ENCODE assay signal across 9 cellular contexts in the genomic region with DNA sequence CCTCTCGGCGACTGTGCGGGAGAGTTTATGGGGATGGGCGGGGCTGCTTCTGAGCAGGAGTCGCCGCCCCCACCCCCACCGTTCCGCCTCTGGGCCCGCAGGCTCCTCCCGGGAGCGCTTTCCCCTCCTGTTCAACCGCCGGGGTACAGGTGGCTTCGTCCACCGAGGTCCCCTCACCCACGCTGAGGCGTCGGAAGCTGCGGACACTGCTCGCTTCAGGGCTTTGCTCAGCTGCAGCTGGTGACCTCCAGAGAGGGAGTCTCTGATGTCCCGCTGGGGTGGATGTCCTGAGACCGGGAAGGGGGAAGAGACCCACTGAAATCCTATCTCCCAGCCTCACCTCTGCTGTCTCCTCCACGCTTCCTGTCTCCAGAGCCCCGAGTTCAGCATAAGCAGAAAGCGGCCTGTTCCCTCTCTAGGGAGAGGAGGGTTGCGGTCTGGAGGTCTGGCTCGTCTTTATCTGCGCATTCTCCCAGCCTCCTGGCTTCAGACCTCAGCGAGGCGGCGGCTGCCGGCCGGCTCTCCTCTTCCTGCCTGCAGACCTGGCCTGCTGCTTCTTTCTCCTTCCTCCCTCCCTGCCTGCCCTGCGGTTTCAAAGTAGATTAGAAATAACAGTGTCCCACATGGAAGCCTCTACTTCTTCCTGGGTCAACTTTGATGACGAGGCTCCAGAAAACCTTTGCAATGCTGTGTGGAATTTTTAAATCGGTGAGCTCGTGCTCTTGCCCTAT. TPM values are rescaled to one million over a fixed set of nuclear protein-coding genes. Genes with fewer than 3 reads are reported as not detected.
A peak's percentile ranks its signal among the peaks of the same experiment; 100 is the strongest.
DNase-seq lines count a peak whose midpoint lies in the region; ATAC-seq and TF ChIP-seq lines count a peak whose summit lies in the region.
"Had no signal": no experiment of that assay in that cellular context is flagged by ENCODE, and none has a peak within 500 bp of the region (broad histone marks: within the 10 kb centered on the region; RNA-seq: fewer than 3 reads in every experiment).

No MANE protein-coding gene starts in this region.

- H3K4me1 Mint-ChIP-seq in activated naive CD8-positive, alpha-beta T cell (ENCODE audit: low read depth), result peaks cover 17% of the 10 kb centered on the region
- H3K4me1 Mint-ChIP-seq in activated T-helper 2 cell treated with anti-CD3 and anti-CD28 coated beads, Interferon-gamma antibody, Interleukin-2, Interleukin-4, amounts not matched to agents 10 μg/mL and 5 μg/mL and 100 μg/mL, durations not matched to agents 14 hours and 24 hours and 36 hours (ENCODE audit: low read depth), result peaks cover 8% of the 10 kb centered on the region

- DNase-seq in AG10803 (ENCODE audit: low read depth) (peak; percentile 17), H7 (peak; percentile 15), left lobe of liver (ENCODE audit: low spot score) (peak; percentile 56), CD1c-positive myeloid dendritic cell (ENCODE audit: extremely low spot score) (no peak), activated gamma-delta T cell treated with Interleukin-2 at 50 U/mL for 16 hours (no peak)
- DNase-seq in activated T-helper 2 cell treated with anti-CD3 and anti-CD28 coated beads, Interferon-gamma antibody, Interleukin-2, Interleukin-4, amounts not matched to agents 10 μg/mL and 5 μg/mL and 100 μg/mL, durations not matched to agents 14 hours and 24 hours and 36 hours (ENCODE audit: low spot score), result no peak
- DNase-seq: activated CD8-positive, alpha-beta memory T cell treated with anti-CD3 and anti-CD28 coated beads, Interleukin-2, amount 10 ng/mL, durations not matched to agents 7 days and 5 days had no signal

- peak; percentile 5 for ATAC-seq in left lobe of liver
- no peak for ATAC-seq in HG02759 (IDR thresholded peaks at IDR 0.05; ENCODE audit: unreplicated experiment)
- ATAC-seq: activated CD8-positive, alpha-beta memory T cell treated with anti-CD3 and anti-CD28 coated beads, Interleukin-2, amount 10 ng/mL, durations not matched to agents 7 days and 5 days had no signal

- intact Hi-C loops in activated T-helper 2 cell treated with anti-CD3 and anti-CD28 coated beads, Interferon-gamma antibody, Interleukin-2, Interleukin-4, amounts not matched to agents 10 μg/mL and 5 μg/mL and 100 μg/mL, durations not matched to agents 14 hours and 24 hours and 36 hours (cut with micrococcal nuclease), result loop anchor here (10.0 kb wide), 1 partner anchor 744 kb away; a partner anchor contains a TSS

- peak overlapping the region; percentile 34 for H3K27ac Mint-ChIP-seq in activated naive CD8-positive, alpha-beta T cell
- no peak overlapping the region for H3K27ac Mint-ChIP-seq in activated T-helper 2 cell treated with anti-CD3 and anti-CD28 coated beads, Interferon-gamma antibody, Interleukin-2, Interleukin-4, amounts not matched to agents 10 μg/mL and 5 μg/mL and 100 μg/mL, durations not matched to agents 14 hours and 24 hours and 36 hours

- no peak for TF ChIP-seq CTCF in AG10803 (conservative IDR thresholded peaks at IDR 0.05; ENCODE audit: low read length)

- no peaks in the 10 kb centered on the region for H3K9me3 Mint-ChIP-seq in activated naive CD8-positive, alpha-beta T cell (ENCODE audit: low read depth)
- no peaks in the 10 kb centered on the region for H3K9me3 Mint-ChIP-seq in activated T-helper 2 cell treated with anti-CD3 and anti-CD28 coated beads, Interferon-gamma antibody, Interleukin-2, Interleukin-4, amounts not matched to agents 10 μg/mL and 5 μg/mL and 100 μg/mL, durations not matched to agents 14 hours and 24 hours and 36 hours

- peak overlapping the region; percentile 73 for H3K4me3 Mint-ChIP-seq in activated naive CD8-positive, alpha-beta T cell
- no peak overlapping the region for H3K4me3 Mint-ChIP-seq in activated T-helper 2 cell treated with anti-CD3 and anti-CD28 coated beads, Interferon-gamma antibody, Interleukin-2, Interleukin-4, amounts not matched to agents 10 μg/mL and 5 μg/mL and 100 μg/mL, durations not matched to agents 14 hours and 24 hours and 36 hours (ENCODE audit: low read depth)

- H3K27me3 ChIP-seq in H7 (ENCODE audit: control insufficient read depth, insufficient read depth, low read length), result no peaks in the 10 kb centered on the region

- H3K4me3 ChIP-seq in AG10803 (ENCODE audit: low read length), result peak overlapping the region; percentile 41
- no peak overlapping the region for H3K4me3 ChIP-seq in H7 (ENCODE audit: insufficient read depth, low read depth, low read length)

- no peaks in the 10 kb centered on the region for H3K36me3 ChIP-seq in H7 (replicated peaks; ENCODE audit: control insufficient read depth, insufficient read depth, low read length)

- H3K27me3 Mint-ChIP-seq in activated naive CD8-positive, alpha-beta T cell, result peaks cover 16% of the 10 kb centered on the region
- H3K27me3 Mint-ChIP-seq in activated T-helper 2 cell treated with anti-CD3 and anti-CD28 coated beads, Interferon-gamma antibody, Interleukin-2, Interleukin-4, amounts not matched to agents 10 μg/mL and 5 μg/mL and 100 μg/mL, durations not matched to agents 14 hours and 24 hours and 36 hours (ENCODE audit: low read depth), result peaks cover 48% of the 10 kb centered on the region

- H3K36me3 Mint-ChIP-seq in activated naive CD8-positive, alpha-beta T cell, result peaks cover 6% of the 10 kb centered on the region
- H3K36me3 Mint-ChIP-seq in activated T-helper 2 cell treated with anti-CD3 and anti-CD28 coated beads, Interferon-gamma antibody, Interleukin-2, Interleukin-4, amounts not matched to agents 10 μg/mL and 5 μg/mL and 100 μg/mL, durations not matched to agents 14 hours and 24 hours and 36 hours (ENCODE audit: low read depth), result no peaks in the 10 kb centered on the region
- H3K36me3 Mint-ChIP-seq: activated CD8-positive, alpha-beta memory T cell treated with anti-CD3 and anti-CD28 coated beads, Interleukin-2, amount 10 ng/mL, durations not matched to agents 7 days and 5 days had no signal

RNA-seq across cellular contexts. Expression of a gene that starts 1.8 kb away (rescaled TPM):
- total RNA-seq in H7 (2014; rRNA removed; shearing (Covaris generic)), result 0.90 and 1.2 TPM in 2 replicates
- total RNA-seq in left lobe of liver, result 3,844 TPM
- 0.16 TPM in 1 of 2 replicates, not detected in the other for total RNA-seq in activated T-helper 2 cell treated with anti-CD3 and anti-CD28 coated beads, Interferon-gamma antibody, Interleukin-2, Interleukin-4, amounts not matched to agents 10 μg/mL and 5 μg/mL and 100 μg/mL, durations not matched to agents 14 hours and 24 hours and 36 hours

RNA-seq across cellular contexts. Expression of a gene that starts 36.4 kb away (rescaled TPM):
- not detected in 2 replicates for total RNA-seq in H7 (2014; rRNA removed; shearing (Covaris generic))
- total RNA-seq in left lobe of liver, result 2.4 TPM
- 0.23 and 0.62 TPM in 2 replicates for total RNA-seq in activated T-helper 2 cell treated with anti-CD3 and anti-CD28 coated beads, Interferon-gamma antibody, Interleukin-2, Interleukin-4, amounts not matched to agents 10 μg/mL and 5 μg/mL and 100 μg/mL, durations not matched to agents 14 hours and 24 hours and 36 hours

Comparison
In these comparisons a context has a peak if more than half of its experiments do, and no peak if none do; other contexts are left out.
1. DNase-seq: peak in AG10803 (single experiment), H7 (single experiment) and left lobe of liver (single experiment); none in CD1c-positive myeloid dendritic cell (single experiment), activated T-helper 2 cell treated with anti-CD3 and anti-CD28 coated beads, Interferon-gamma antibody, Interleukin-2, Interleukin-4, amounts not matched to agents 10 μg/mL and 5 μg/mL and 100 μg/mL, durations not matched to agents 14 hours and 24 hours and 36 hours (single experiment) and activated gamma-delta T cell treated with Interleukin-2 at 50 U/mL for 16 hours (single experiment).
2. RNA of a gene that starts 1.8 kb away (total RNA-seq): 3,844 TPM in left lobe of liver (single experiment); 0.90 to 1.2 TPM in H7 and 0.16 TPM in activated T-helper 2 cell treated with anti-CD3 and anti-CD28 coated beads, Interferon-gamma antibody, Interleukin-2, Interleukin-4, amounts not matched to agents 10 μg/mL and 5 μg/mL and 100 μg/mL, durations not matched to agents 14 hours and 24 hours and 36 hours; every median in the first group is over 1,000 times any median in the second.